ENCODE assay signal across 1 cellular context in the genomic region with DNA sequence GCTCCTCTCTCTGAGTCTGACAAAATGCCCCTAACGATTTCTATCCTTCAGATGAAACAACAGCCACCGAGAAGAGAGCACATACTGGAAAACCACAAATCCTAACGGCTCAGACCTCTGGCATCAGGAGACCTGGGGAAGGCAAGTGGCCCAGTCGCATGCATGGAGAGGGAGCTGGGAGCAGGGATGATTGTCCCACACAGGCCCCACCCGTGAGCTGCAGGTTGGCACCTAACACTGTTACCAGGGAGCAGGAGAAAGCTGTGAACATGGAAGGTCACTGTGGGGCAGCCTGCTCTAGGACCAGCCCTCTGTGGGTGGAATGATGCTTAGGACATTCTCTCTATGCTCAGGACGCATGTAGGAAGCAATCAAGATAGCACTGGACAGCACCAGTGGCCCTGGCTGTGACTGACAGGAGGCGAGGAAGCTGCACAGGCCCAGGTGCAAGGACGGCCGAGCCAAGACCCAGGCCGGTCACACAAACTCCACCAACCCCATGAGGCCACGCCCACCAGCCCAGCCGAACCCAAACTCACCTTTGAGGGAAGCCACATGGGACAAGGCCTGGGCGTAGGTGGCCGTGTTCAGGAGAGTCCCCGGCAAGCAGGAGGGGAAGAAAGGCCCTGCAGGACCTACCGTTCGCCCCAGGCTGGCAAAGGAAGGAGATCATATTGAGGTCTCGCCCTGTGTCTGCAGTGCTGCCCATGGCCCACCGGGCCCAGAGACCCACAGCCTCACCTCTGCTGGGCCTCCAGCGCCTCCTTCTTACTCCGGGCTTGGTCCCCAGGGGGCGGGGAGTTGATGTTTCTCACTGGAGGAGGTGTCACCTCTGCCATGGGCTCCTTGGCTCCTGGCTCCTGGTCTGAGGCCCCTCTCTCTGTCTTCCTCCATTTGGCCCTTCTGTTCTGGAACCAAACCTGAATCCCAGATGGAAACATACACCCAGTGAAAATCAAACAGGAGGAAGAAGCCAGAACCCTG.
TF ChIP-seq lines count a peak whose summit lies in the region.

No MANE protein-coding gene starts in this region.

TF ChIP-seq in GM23338, 12 proteins besides CTCF, POLR2A, EP300 and RAD21 (continued from another document):
- TF ChIP-seq, protein P1, sequence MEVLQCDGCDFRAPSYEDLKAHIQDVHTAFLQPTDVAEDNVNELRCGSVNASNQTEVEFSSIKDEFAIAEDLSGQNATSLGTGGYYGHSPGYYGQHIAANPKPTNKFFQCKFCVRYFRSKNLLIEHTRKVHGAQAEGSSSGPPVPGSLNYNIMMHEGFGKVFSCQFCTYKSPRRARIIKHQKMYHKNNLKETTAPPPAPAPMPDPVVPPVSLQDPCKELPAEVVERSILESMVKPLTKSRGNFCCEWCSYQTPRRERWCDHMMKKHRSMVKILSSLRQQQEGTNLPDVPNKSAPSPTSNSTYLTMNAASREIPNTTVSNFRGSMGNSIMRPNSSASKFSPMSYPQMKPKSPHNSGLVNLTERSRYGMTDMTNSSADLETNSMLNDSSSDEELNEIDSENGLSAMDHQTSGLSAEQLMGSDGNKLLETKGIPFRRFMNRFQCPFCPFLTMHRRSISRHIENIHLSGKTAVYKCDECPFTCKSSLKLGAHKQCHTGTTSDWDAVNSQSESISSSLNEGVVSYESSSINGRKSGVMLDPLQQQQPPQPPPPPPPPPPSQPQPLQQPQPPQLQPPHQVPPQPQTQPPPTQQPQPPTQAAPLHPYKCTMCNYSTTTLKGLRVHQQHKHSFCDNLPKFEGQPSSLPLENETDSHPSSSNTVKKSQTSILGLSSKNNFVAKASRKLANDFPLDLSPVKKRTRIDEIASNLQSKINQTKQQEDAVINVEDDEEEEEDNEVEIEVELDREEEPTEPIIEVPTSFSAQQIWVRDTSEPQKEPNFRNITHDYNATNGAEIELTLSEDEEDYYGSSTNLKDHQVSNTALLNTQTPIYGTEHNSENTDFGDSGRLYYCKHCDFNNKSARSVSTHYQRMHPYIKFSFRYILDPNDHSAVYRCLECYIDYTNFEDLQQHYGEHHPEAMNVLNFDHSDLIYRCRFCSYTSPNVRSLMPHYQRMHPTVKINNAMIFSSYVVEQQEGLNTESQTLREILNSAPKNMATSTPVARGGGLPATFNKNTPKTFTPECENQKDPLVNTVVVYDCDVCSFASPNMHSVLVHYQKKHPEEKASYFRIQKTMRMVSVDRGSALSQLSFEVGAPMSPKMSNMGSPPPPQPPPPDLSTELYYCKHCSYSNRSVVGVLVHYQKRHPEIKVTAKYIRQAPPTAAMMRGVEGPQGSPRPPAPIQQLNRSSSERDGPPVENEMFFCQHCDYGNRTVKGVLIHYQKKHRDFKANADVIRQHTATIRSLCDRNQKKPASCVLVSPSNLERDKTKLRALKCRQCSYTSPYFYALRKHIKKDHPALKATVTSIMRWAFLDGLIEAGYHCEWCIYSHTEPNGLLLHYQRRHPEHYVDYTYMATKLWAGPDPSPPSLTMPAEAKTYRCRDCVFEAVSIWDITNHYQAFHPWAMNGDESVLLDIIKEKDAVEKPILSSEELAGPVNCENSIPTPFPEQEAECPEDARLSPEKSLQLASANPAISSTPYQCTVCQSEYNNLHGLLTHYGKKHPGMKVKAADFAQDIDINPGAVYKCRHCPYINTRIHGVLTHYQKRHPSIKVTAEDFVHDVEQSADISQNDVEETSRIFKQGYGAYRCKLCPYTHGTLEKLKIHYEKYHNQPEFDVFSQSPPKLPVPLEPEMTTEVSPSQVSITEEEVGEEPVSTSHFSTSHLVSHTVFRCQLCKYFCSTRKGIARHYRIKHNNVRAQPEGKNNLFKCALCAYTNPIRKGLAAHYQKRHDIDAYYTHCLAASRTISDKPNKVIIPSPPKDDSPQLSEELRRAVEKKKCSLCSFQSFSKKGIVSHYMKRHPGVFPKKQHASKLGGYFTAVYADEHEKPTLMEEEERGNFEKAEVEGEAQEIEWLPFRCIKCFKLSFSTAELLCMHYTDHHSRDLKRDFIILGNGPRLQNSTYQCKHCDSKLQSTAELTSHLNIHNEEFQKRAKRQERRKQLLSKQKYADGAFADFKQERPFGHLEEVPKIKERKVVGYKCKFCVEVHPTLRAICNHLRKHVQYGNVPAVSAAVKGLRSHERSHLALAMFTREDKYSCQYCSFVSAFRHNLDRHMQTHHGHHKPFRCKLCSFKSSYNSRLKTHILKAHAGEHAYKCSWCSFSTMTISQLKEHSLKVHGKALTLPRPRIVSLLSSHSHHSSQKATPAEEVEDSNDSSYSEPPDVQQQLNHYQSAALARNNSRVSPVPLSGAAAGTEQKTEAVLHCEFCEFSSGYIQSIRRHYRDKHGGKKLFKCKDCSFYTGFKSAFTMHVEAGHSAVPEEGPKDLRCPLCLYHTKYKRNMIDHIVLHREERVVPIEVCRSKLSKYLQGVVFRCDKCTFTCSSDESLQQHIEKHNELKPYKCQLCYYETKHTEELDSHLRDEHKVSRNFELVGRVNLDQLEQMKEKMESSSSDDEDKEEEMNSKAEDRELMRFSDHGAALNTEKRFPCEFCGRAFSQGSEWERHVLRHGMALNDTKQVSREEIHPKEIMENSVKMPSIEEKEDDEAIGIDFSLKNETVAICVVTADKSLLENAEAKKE (CRISPR knock-in tag; IDR thresholded peaks at IDR 0.05) = no peak
- TF ChIP-seq, protein P2, sequence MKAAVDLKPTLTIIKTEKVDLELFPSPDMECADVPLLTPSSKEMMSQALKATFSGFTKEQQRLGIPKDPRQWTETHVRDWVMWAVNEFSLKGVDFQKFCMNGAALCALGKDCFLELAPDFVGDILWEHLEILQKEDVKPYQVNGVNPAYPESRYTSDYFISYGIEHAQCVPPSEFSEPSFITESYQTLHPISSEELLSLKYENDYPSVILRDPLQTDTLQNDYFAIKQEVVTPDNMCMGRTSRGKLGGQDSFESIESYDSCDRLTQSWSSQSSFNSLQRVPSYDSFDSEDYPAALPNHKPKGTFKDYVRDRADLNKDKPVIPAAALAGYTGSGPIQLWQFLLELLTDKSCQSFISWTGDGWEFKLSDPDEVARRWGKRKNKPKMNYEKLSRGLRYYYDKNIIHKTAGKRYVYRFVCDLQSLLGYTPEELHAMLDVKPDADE (IDR thresholded peaks at IDR 0.05) = no peak
- TF ChIP-seq ZNF114 (CRISPR knock-in tag; IDR thresholded peaks at IDR 0.05) (no peak), CREB1 (CRISPR knock-in tag; IDR thresholded peaks at IDR 0.05; ENCODE audit: low read depth) (no peak), ZNF331 (CRISPR knock-in tag; IDR thresholded peaks at IDR 0.05; ENCODE audit: low read depth) (no peak), JUNB (IDR thresholded peaks at IDR 0.05; ENCODE audit: unreplicated experiment) (no peak), STAT1 (IDR thresholded peaks at IDR 0.05; ENCODE audit: unreplicated experiment) (no peak), EZH2phosphoT487 (IDR thresholded peaks at IDR 0.05; ENCODE audit: unreplicated experiment) (no peak)
TF ChIP-seq in GM23338: peak in this region for 0.
